Comparison of ENCODE assay signal across 8 cellular contexts in genomic region chr12:51980051-51980808, GRCh38. TPM values are rescaled to one million over a fixed set of nuclear protein-coding genes. Genes with fewer than 3 reads are reported as not detected.
DNase-seq lines count a peak whose midpoint lies in the region; ATAC-seq, FAIRE-seq and TF ChIP-seq lines count a peak whose summit lies in the region.

No MANE protein-coding gene starts in this region.

- H3K9ac ChIP-seq in HepG2 (ENCODE audit: insufficient read depth, low read depth, low read length): no peak overlapping the region

- H4K20me1 ChIP-seq in HepG2 (ENCODE audit: insufficient read depth, low read length): no peaks in the 10 kb centered on the region

- no peak overlapping the region for H2AFZ ChIP-seq in HepG2 (ENCODE audit: low read length)

- no TSS peak for BruUV-seq in HepG2 (replicated peaks; lab: Mats Ljungman, UMichigan)

- no peaks in the 10 kb centered on the region for H3K79me2 ChIP-seq in HepG2 (ENCODE audit: insufficient read depth, low read length)

- WGBS in HepG2 (ENCODE audit: low lambda C conversion rate): 47% methylated on average over 7 of the region's 7 CpGs

- H3K4me3 ChIP-seq in HepG2 (replicated peaks in 1 of 3; ENCODE audit: insufficient read depth in 1 of 3, low read depth in 2 of 3, low read length in 3 of 3): no peak overlapping the region

- TF ChIP-seq RAD21 in HepG2 (CRISPR knock-in tag; IDR thresholded peaks at IDR 0.05): peak; percentile 83

- POLR2A ChIA-PET in HepG2 (lab: Yijun Ruan, JAX): no interaction called here

- no peak overlapping the region for H3K4me2 ChIP-seq in HepG2 (ENCODE audit: low read depth, low read length)

- TF ChIP-seq EP300 in HepG2 (IDR thresholded peaks at IDR 0.05; ENCODE audit: low read depth in 2 of 2, low read length in 2 of 2): no peak
- TF ChIP-seq EP300 in HepG2 (CRISPR knock-in tag; IDR thresholded peaks at IDR 0.05; ENCODE audit: borderline replicate concordance): no peak

- peak; percentile 91 for TF ChIP-seq CTCF in HepG2 (CRISPR knock-in tag; IDR thresholded peaks at IDR 0.05)

- intact Hi-C loops in HepG2 (cut with micrococcal nuclease; ENCODE audit: unreplicated experiment): loop anchor here (1.0 to 5.0 kb wide), 4 partner anchors 28 to 85 kb away; no protein-coding TSS in a partner anchor

- H3K4me1 ChIP-seq in HepG2 (ENCODE audit: insufficient read depth, low read length): peaks cover 31% of the 10 kb centered on the region

- no peaks in the 10 kb centered on the region for H3K9me3 ChIP-seq in HepG2 (ENCODE audit: low read length)

- peak; percentile 91 for FAIRE-seq in HepG2 (lab: Jason Lieb, UNC)

- no peaks in the 10 kb centered on the region for H3K27me3 ChIP-seq in HepG2 (ENCODE audit: control insufficient read depth in 1 of 2, insufficient read depth in 2 of 2, low read length in 2 of 2)

- peak; percentile 52 for ATAC-seq in HG03025 (IDR thresholded peaks at IDR 0.05; ENCODE audit: low FRiP score, unreplicated experiment)
- peak; percentile 89 for ATAC-seq in activated CD4-positive, CD25-positive, alpha-beta regulatory T cell treated with anti-CD3 and anti-CD28 coated beads, Interleukin-2, amount 50 U/mL, for 24 hours
- ATAC-seq in HepG2: peak; percentile 74

- no peak for TF ChIP-seq POLR2A in HepG2 (IDR thresholded peaks at IDR 0.05; ENCODE audit: insufficient read depth in 1 of 2, low read depth in 2 of 2, low read length in 2 of 2)

- peak; percentile 13 for DNase-seq in NK-92 treated with Interleukin-12 subunit alpha and Interleukin-12 subunit beta, amount 100 ng/mL, for 24 hours (lab: John Stamatoyannopoulos, UW)
- DNase-seq in NK-92 (lab: John Stamatoyannopoulos, UW; ENCODE audit: unreplicated experiment) (no peak), NCI-H2227 (lab: John Stamatoyannopoulos, UW; ENCODE audit: unreplicated experiment) (peak; percentile 55), cerebellar cortex (ENCODE audit: low spot score) (peak; percentile 82), HepG2 (ENCODE audit: low spot score) (peak; percentile 50)
- peak; percentile 56 for DNase-seq in stimulated activated CD8-positive, alpha-beta memory T cell treated with anti-CD3 and anti-CD28 coated beads, Interleukin-12 subunit alpha, Interleukin-12 subunit beta, amount 100 ng/mL, for 1 hour (ENCODE audit: low read depth)

- in situ Hi-C loops in HepG2 (cut with HindIII; ENCODE audit: extremely low pct_ligation_motif_present, low pct_unique_long_range_greater_than_20kb): loop anchor here (10.0 kb wide), 1 partner anchor 85 kb away; no protein-coding TSS in a partner anchor

- peaks cover 25 to 47% of the 10 kb centered on the region in 2 experiments for H3K36me3 ChIP-seq in HepG2 (replicated peaks in 1 of 2; ENCODE audit: control insufficient read depth in 1 of 2, insufficient read depth in 2 of 2, low read length in 2 of 2)

- H3K27ac ChIP-seq in HepG2 (ENCODE audit: extremely low read length, insufficient read depth, low read length): no peak overlapping the region

- CTCF ChIA-PET in HepG2 (lab: Yijun Ruan, JAX; ENCODE audit: low intra/inter-chr PET ratio, low total read pairs): interaction anchor here (0.7 to 2.5 kb wide), 5 partner anchors 9 to 88 kb away, joined by 3 to 36 read pairs (median 7); no protein-coding TSS in a partner anchor

TF ChIP-seq in HepG2, 621 proteins besides CTCF, POLR2A, EP300 and RAD21 (continues in another document):
- TF ChIP-seq ZNF256 (CRISPR knock-in tag; conservative IDR thresholded peaks at IDR 0.05) (no peak), JUN (CRISPR knock-in tag; IDR thresholded peaks at IDR 0.05) (no peak), PATZ1 (CRISPR knock-in tag; IDR thresholded peaks at IDR 0.05) (peak; percentile 51; the same call in 1 of the 2 replicates), PHF5A (CRISPR knock-in tag; IDR thresholded peaks at IDR 0.05; ENCODE audit: low read depth, unreplicated experiment) (no peak), ZNF12 (CRISPR knock-in tag; IDR thresholded peaks at IDR 0.05) (0 out of 2 replicates have a peak, but pooled peaks have one; percentile 10), ZNF232 (CRISPR knock-in tag; IDR thresholded peaks at IDR 0.05; ENCODE audit: borderline replicate concordance) (0 out of 2 replicates have a peak, but pooled peaks have one; percentile 40), STAG1 (CRISPR knock-in tag; IDR thresholded peaks at IDR 0.05) (peak; percentile 88), XRCC5 (optimal IDR thresholded peaks at IDR 0.05; ENCODE audit: low read length) (peak; percentile 83), ZFP36 (IDR thresholded peaks at IDR 0.05; ENCODE audit: borderline replicate concordance, low read depth, low read length, partially characterized antibody) (no peak), ZNF230 (CRISPR knock-in tag; IDR thresholded peaks at IDR 0.05) (0 out of 2 replicates have a peak, but pooled peaks have one; percentile 39), MIXL1 (CRISPR knock-in tag; IDR thresholded peaks at IDR 0.05) (0 out of 2 replicates have a peak, but pooled peaks have one; percentile 47), ZNF629 (CRISPR knock-in tag; conservative IDR thresholded peaks at IDR 0.05) (0 out of 2 replicates have a peak, but pooled peaks have one; percentile 20), ZSCAN29 (CRISPR knock-in tag; conservative IDR thresholded peaks at IDR 0.05) (0 out of 2 replicates have a peak, but pooled peaks have one; percentile 24)

RNA-seq across cellular contexts. Expression of gene TAMALIN, which starts 26.5 kb away (rescaled TPM):
- 7.2 and 10.9 TPM in 2 replicates for total RNA-seq in HepG2 (2016; rRNA removed; fragmentation: Illumina TruSeq; extraction: Trizol)
- 3.8 and 3.9 TPM in 2 replicates for total RNA-seq in HepG2 (2016; cell fraction: cytosol; rRNA removed; fragmentation: Illumina TruSeq; extraction: Trizol; ENCODE audit: low read depth)
- total RNA-seq in HepG2 (2016; cell fraction: insoluble cytoplasmic fraction; rRNA removed; fragmentation: Illumina TruSeq; extraction: Trizol): 5.9 and 12.2 TPM in 2 replicates
- total RNA-seq in HepG2 (2016; cell fraction: membrane; rRNA removed; fragmentation: Illumina TruSeq; extraction: Trizol): 6.3 and 7.1 TPM in 2 replicates
- total RNA-seq in HepG2 (2016; cell fraction: nucleus; rRNA removed; fragmentation: Illumina TruSeq; extraction: Trizol): 8.6 and 10.4 TPM in 2 replicates
- 2.9 and 4.5 TPM in 2 replicates for polyA plus RNA-seq in HepG2 (2011; rRNA removed)
- polyA plus RNA-seq in HepG2 (2011; cell fraction: cytosol; rRNA removed): 3.7 and 3.8 TPM in 2 replicates
- polyA plus RNA-seq in HepG2 (2011; cell fraction: nucleus; rRNA removed): 7.5 and 12.9 TPM in 2 replicates
- polyA plus RNA-seq in HepG2 (2012): 3.6 and 4.0 TPM in 2 replicates
- 0.84 and 1.5 TPM in 2 replicates for polyA plus RNA-seq in HepG2 (2016; cell fraction: cytosol; fragmentation: Illumina TruSeq; extraction: Trizol; ENCODE audit: low read depth)
- polyA plus RNA-seq in HepG2 (2016; cell fraction: insoluble cytoplasmic fraction; fragmentation: Illumina TruSeq; extraction: Trizol; ENCODE audit: low read depth): 5.5 TPM in 2 replicates
- 2.0 and 2.7 TPM in 2 replicates for polyA plus RNA-seq in HepG2 (2016; cell fraction: membrane; fragmentation: Illumina TruSeq; extraction: Trizol; ENCODE audit: low read depth)
- polyA plus RNA-seq in HepG2 (2016; cell fraction: nucleus; fragmentation: Illumina TruSeq; extraction: Trizol; ENCODE audit: insufficient read depth, low read depth): 17.1 and 20.1 TPM in 2 replicates
- 0.21 and 6.7 TPM in 2 replicates for polyA minus RNA-seq in HepG2 (2011; rRNA and poly(A)+ RNA removed; ENCODE audit: low replicate concordance)
- polyA minus RNA-seq in HepG2 (2011; cell fraction: cytosol; rRNA and poly(A)+ RNA removed): 1.3 and 2.7 TPM in 2 replicates
- 4.9 and 8.2 TPM in 2 replicates for polyA minus RNA-seq in HepG2 (2011; cell fraction: nucleus; rRNA and poly(A)+ RNA removed)

RNA-seq across cellular contexts. Expression of gene ACVR1B, which starts 28.7 kb away (rescaled TPM):
- total RNA-seq in HepG2 (2016; rRNA removed; fragmentation: Illumina TruSeq; extraction: Trizol): 5.8 and 8.9 TPM in 2 replicates
- 2.0 and 2.2 TPM in 2 replicates for total RNA-seq in HepG2 (2016; cell fraction: cytosol; rRNA removed; fragmentation: Illumina TruSeq; extraction: Trizol; ENCODE audit: low read depth)
- total RNA-seq in HepG2 (2016; cell fraction: insoluble cytoplasmic fraction; rRNA removed; fragmentation: Illumina TruSeq; extraction: Trizol): 4.3 and 9.8 TPM in 2 replicates
- total RNA-seq in HepG2 (2016; cell fraction: membrane; rRNA removed; fragmentation: Illumina TruSeq; extraction: Trizol): 5.4 and 7.6 TPM in 2 replicates
- total RNA-seq in HepG2 (2016; cell fraction: nucleus; rRNA removed; fragmentation: Illumina TruSeq; extraction: Trizol): 9.9 and 14.3 TPM in 2 replicates
- polyA plus RNA-seq in HepG2 (2011; rRNA removed): 12.1 and 14.1 TPM in 2 replicates
- 12.0 and 13.7 TPM in 2 replicates for polyA plus RNA-seq in HepG2 (2011; cell fraction: cytosol; rRNA removed)
- 12.5 and 12.9 TPM in 2 replicates for polyA plus RNA-seq in HepG2 (2011; cell fraction: nucleus; rRNA removed)
- polyA plus RNA-seq in HepG2 (2012): 10.8 and 11.8 TPM in 2 replicates
- polyA plus RNA-seq in HepG2 (2016; cell fraction: cytosol; fragmentation: Illumina TruSeq; extraction: Trizol; ENCODE audit: low read depth): 1.1 and 1.3 TPM in 2 replicates
- 5.3 and 5.6 TPM in 2 replicates for polyA plus RNA-seq in HepG2 (2016; cell fraction: insoluble cytoplasmic fraction; fragmentation: Illumina TruSeq; extraction: Trizol; ENCODE audit: low read depth)
- polyA plus RNA-seq in HepG2 (2016; cell fraction: membrane; fragmentation: Illumina TruSeq; extraction: Trizol; ENCODE audit: low read depth): 3.8 and 4.6 TPM in 2 replicates
- 16.9 and 17.0 TPM in 2 replicates for polyA plus RNA-seq in HepG2 (2016; cell fraction: nucleus; fragmentation: Illumina TruSeq; extraction: Trizol; ENCODE audit: insufficient read depth, low read depth)
- polyA minus RNA-seq in HepG2 (2011; rRNA and poly(A)+ RNA removed; ENCODE audit: low replicate concordance): 22.8 and 32.8 TPM in 2 replicates
- 9.7 and 13.2 TPM in 2 replicates for polyA minus RNA-seq in HepG2 (2011; cell fraction: cytosol; rRNA and poly(A)+ RNA removed)
- 12.1 and 14.2 TPM in 2 replicates for polyA minus RNA-seq in HepG2 (2011; cell fraction: nucleus; rRNA and poly(A)+ RNA removed)
